8 cellular contexts compared by ENCODE assay signal in the genomic region with DNA sequence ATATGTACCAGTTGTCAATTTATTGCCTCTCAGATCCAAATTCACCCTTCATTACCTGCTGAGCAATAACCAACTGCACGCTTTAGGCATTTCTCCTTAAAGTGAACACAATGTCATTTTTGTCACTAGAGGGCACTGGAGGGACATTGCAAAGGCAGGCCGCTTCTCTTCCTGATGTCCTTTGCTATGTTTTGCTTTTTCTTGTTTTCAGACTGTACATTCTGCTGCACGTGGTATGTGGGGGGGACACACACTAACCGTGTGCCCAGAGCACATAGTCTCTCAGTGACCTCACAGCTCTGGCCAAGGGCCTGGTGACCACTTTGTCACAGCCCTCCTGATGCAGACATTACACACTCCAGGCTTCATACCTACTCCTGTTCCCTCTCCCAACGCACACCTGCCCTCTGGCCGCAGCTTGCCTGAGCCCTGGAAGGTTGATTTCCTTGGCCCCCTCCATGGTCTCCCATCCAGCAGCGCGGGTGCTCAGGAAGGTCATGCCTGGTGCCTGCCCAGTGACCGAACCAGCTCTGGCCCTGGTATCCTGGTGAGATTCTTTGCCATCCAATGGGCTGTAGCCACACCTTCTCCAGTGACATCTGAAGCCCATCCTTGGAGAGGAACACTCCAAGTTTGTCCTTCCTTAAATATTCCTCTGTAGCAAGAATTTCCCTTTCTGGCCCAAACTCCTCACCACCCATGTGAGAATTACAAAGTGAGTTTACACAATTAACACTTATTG. TPM values are rescaled to one million over a fixed set of nuclear protein-coding genes. Genes with fewer than 3 reads are reported as not detected.
A peak's percentile ranks its signal among the peaks of the same experiment; 100 is the strongest.
DNase-seq lines count a peak whose midpoint lies in the region; ATAC-seq and TF ChIP-seq lines count a peak whose summit lies in the region.

No MANE protein-coding gene starts in this region.

- TF ChIP-seq POLR2A in transverse colon (IDR thresholded peaks at IDR 0.05), result no peak

- peak; percentile 55 for TF ChIP-seq RAD21 in Ishikawa (IDR thresholded peaks at IDR 0.05; ENCODE audit: low read depth)

- no peaks in the 10 kb centered on the region for H3K9me3 ChIP-seq in transverse colon

- TF ChIP-seq EP300 in Ishikawa (IDR thresholded peaks at IDR 0.05; ENCODE audit: borderline replicate concordance) (no peak), transverse colon (IDR thresholded peaks at IDR 0.05; ENCODE audit: low read depth) (no peak)

- in situ Hi-C loops in transverse colon (cut with MboI; ENCODE audit: low pct_ligation_motif_present in 1 of 4, low pct_unique_long_range_greater_than_20kb in 1 of 4, low sequenced_read_pairs in 3 of 4), result loop anchor here (5.0 to 25.0 kb wide), 4 partner anchors 120 to 283 kb away; a partner anchor contains a TSS

- ATAC-seq in HG03354 (IDR thresholded peaks at IDR 0.05; ENCODE audit: poor library complexity, severe bottlenecking, unreplicated experiment) (no peak), HG02884 (IDR thresholded peaks at IDR 0.05; ENCODE audit: unreplicated experiment) (no peak)

- intact Hi-C loops in transverse colon (cut with DNase I; ENCODE audit: low total_unique reads), result loop anchor here (2.0 kb wide), 1 partner anchor 121 kb away; no protein-coding TSS in a partner anchor

- no peak overlapping the region for H3K27ac ChIP-seq in transverse colon

- peak in 4 of 5 experiments; percentile 25 to 46 (median 44) for TF ChIP-seq CTCF in transverse colon (IDR thresholded peaks at IDR 0.05)

- no peaks in the 10 kb centered on the region for H3K36me3 ChIP-seq in transverse colon

- no peak overlapping the region for H3K4me3 ChIP-seq in transverse colon

- WGBS in transverse colon (ENCODE audit: low coverage in 1 of 2), 2 donors, result 61 to 68% methylated on average over 3 to 9 of the region's 9 CpGs

- peaks cover 0 to 16% (median 4%) of the 10 kb centered on the region in 4 donors for H3K4me1 ChIP-seq in transverse colon

- DNase-seq in D341Med (ENCODE audit: low spot score) (peak; percentile 64), SHP77 (lab: John Stamatoyannopoulos, UW) (peak; percentile 50 to 53), fibroblast of the conjunctiva (ENCODE audit: low read depth) (peak; percentile 24), transverse colon (no peak)
- no peak for DNase-seq in activated CD8-positive, alpha-beta memory T cell treated with anti-CD3 and anti-CD28 coated beads for 24 hours

- no peaks in the 10 kb centered on the region for H3K27me3 ChIP-seq in transverse colon

TF ChIP-seq in Ishikawa, 13 proteins besides CTCF, POLR2A, EP300 and RAD21:
- TF ChIP-seq FOXM1 (IDR thresholded peaks at IDR 0.05; ENCODE audit: borderline replicate concordance, low read depth), result no peak
- peak; percentile 81 for TF ChIP-seq TEAD4 (IDR thresholded peaks at IDR 0.05)
- TF ChIP-seq TCF12 (IDR thresholded peaks at IDR 0.05; ENCODE audit: low read depth), result no peak

RNA-seq across cellular contexts. Expression of a gene that starts 39.9 kb away (rescaled TPM):
- not detected for total RNA-seq in transverse colon

Comparison
In these comparisons a context has a peak if more than half of its experiments do, and no peak if none do; other contexts are left out.
1. DNase-seq: peak in D341Med (single experiment), SHP77 (2 of 2) and fibroblast of the conjunctiva (single experiment); none in transverse colon (single experiment) and activated CD8-positive, alpha-beta memory T cell treated with anti-CD3 and anti-CD28 coated beads for 24 hours (single experiment).